In genomic region chr2:270861-271260, GRCh38 we compare ENCODE assay signal across 2 cellular contexts.
TF ChIP-seq lines count a peak whose summit lies in the region.

No MANE protein-coding gene starts in this region.

TF ChIP-seq in HepG2, 621 proteins besides CTCF, POLR2A, EP300 and RAD21 (continues in another document):
- TF ChIP-seq FOXC1 (CRISPR knock-in tag; IDR thresholded peaks at IDR 0.05; ENCODE audit: borderline replicate concordance) (no peak), SMYD3 (CRISPR knock-in tag; IDR thresholded peaks at IDR 0.05) (no peak), BRF2 (CRISPR knock-in tag; IDR thresholded peaks at IDR 0.05) (no peak), ZNF629 (CRISPR knock-in tag; conservative IDR thresholded peaks at IDR 0.05) (no peak), RXRB (CRISPR knock-in tag; IDR thresholded peaks at IDR 0.05; ENCODE audit: borderline replicate concordance) (no peak), ARID2 (CRISPR knock-in tag; IDR thresholded peaks at IDR 0.05; ENCODE audit: borderline replicate concordance) (no peak), PATZ1 (CRISPR knock-in tag; IDR thresholded peaks at IDR 0.05) (no peak), NFIC (IDR thresholded peaks at IDR 0.05; ENCODE audit: low read length) (no peak), ZNF7 (CRISPR knock-in tag; IDR thresholded peaks at IDR 0.05) (no peak), FOXA3 (CRISPR knock-in tag; IDR thresholded peaks at IDR 0.05) (peak; percentile 37; the same call in 1 of the 2 replicates), ATM (IDR thresholded peaks at IDR 0.05; ENCODE audit: borderline replicate concordance) (no peak), HNRNPLL (IDR thresholded peaks at IDR 0.05; ENCODE audit: low read depth, low read length, poor library complexity, severe bottlenecking) (no peak), HOMEZ (CRISPR knock-in tag; IDR thresholded peaks at IDR 0.05; ENCODE audit: low read depth) (peak; percentile 89), TEAD3 (CRISPR knock-in tag; optimal IDR thresholded peaks at IDR 0.05; ENCODE audit: borderline replicate concordance) (peak; percentile 28), FOXA1 (IDR thresholded peaks at IDR 0.05) (no peak), FOXA1 (CRISPR knock-in tag; IDR thresholded peaks at IDR 0.05) (no peak), BRCA1 (CRISPR knock-in tag; IDR thresholded peaks at IDR 0.05) (no peak), CREB3 (CRISPR knock-in tag; IDR thresholded peaks at IDR 0.05) (no peak), ZNF746 (CRISPR knock-in tag; IDR thresholded peaks at IDR 0.05) (no peak), HNF4A (CRISPR knock-in tag; IDR thresholded peaks at IDR 0.05) (no peak), ZNF350 (CRISPR knock-in tag; IDR thresholded peaks at IDR 0.05; ENCODE audit: borderline replicate concordance, low read depth) (no peak), SAP130 (CRISPR knock-in tag; IDR thresholded peaks at IDR 0.05; ENCODE audit: low read depth) (peak; percentile 51; the same call in 1 of the 2 replicates), POGZ (CRISPR knock-in tag; IDR thresholded peaks at IDR 0.05) (peak; percentile 76), ZNF138 (CRISPR knock-in tag; IDR thresholded peaks at IDR 0.05; ENCODE audit: low read depth) (no peak), ZNF850 (CRISPR knock-in tag; conservative IDR thresholded peaks at IDR 0.05) (no peak), MBD4 (IDR thresholded peaks at IDR 0.05; ENCODE audit: borderline replicate concordance, low read length) (no peak), RARA (CRISPR knock-in tag; IDR thresholded peaks at IDR 0.05) (peak; percentile 49), ZNF280B (CRISPR knock-in tag; IDR thresholded peaks at IDR 0.05; ENCODE audit: borderline replicate concordance) (no peak), STAG1 (CRISPR knock-in tag; IDR thresholded peaks at IDR 0.05) (no peak)

TF ChIP-seq in H1, 55 proteins besides CTCF, POLR2A, EP300 and RAD21:
- TF ChIP-seq TAF1 (IDR thresholded peaks at IDR 0.05; ENCODE audit: low read depth, low read length) (no peak), POLR2AphosphoS5 (IDR thresholded peaks at IDR 0.05; ENCODE audit: low read depth, low read length) (no peak), MAX (IDR thresholded peaks at IDR 0.05) (no peak), CREB1 (IDR thresholded peaks at IDR 0.05) (no peak), TCF12 (IDR thresholded peaks at IDR 0.05; ENCODE audit: low read depth, low read length) (no peak), FOSL1 (IDR thresholded peaks at IDR 0.05; ENCODE audit: insufficient read depth, low read depth, low read length) (no peak), RXRA (IDR thresholded peaks at IDR 0.05; ENCODE audit: insufficient read depth, low read depth, low read length) (no peak), POU5F1 (IDR thresholded peaks at IDR 0.05; ENCODE audit: low read depth, low read length) (no peak), BRCA1 (IDR thresholded peaks at IDR 0.05; ENCODE audit: low read depth, low read length) (no peak), EZH2 (IDR thresholded peaks at IDR 0.05; ENCODE audit: low read depth, low read length, severe bottlenecking) (no peak), NRF1 (IDR thresholded peaks at IDR 0.05; ENCODE audit: low read depth, low read length) (no peak), CBX8 (IDR thresholded peaks at IDR 0.05; ENCODE audit: borderline replicate concordance, low read depth, low read length) (no peak), ASH2L (IDR thresholded peaks at IDR 0.05; ENCODE audit: low read length) (no peak), ATF3 (IDR thresholded peaks at IDR 0.05; ENCODE audit: insufficient read depth, low read depth, low read length) (no peak), MAFK (IDR thresholded peaks at IDR 0.05; ENCODE audit: low read depth, low read length) (no peak), SRF (IDR thresholded peaks at IDR 0.05; ENCODE audit: low read depth, low read length) (no peak), CEBPB (IDR thresholded peaks at IDR 0.05; ENCODE audit: low read depth, low read length) (no peak), GABPA (IDR thresholded peaks at IDR 0.05; ENCODE audit: borderline replicate concordance, insufficient read depth, low read length) (no peak), KDM5A (IDR thresholded peaks at IDR 0.05; ENCODE audit: low read length) (no peak), KDM4A (IDR thresholded peaks at IDR 0.05; ENCODE audit: low read depth, low read length, severe bottlenecking) (no peak)
